In genomic region chr5:155923784-155924183, GRCh38 we compare ENCODE assay signal across 8 cellular contexts.
"Had no signal": no experiment of that assay in that cellular context is flagged by ENCODE, and none has a peak within 500 bp of the region (broad histone marks: within the 10 kb centered on the region; RNA-seq: fewer than 3 reads in every experiment).

No MANE protein-coding gene starts in this region.

- H3K4me3 ChIP-seq: GM23248 had no signal

- H3K36me3 Mint-ChIP-seq: IgD-negative memory B cell had no signal

- H3K4me3 Mint-ChIP-seq: H9, IgD-negative memory B cell had no signal

- H3K4me1 Mint-ChIP-seq: IgD-negative memory B cell had no signal

- H2AFZ ChIP-seq: GM23248 had no signal

- H3K27ac ChIP-seq: GM23248 had no signal

- FAIRE-seq: H1, H54, HTR-8/SVneo had no signal

- H3K27ac Mint-ChIP-seq: H9, IgD-negative memory B cell had no signal

- H3K9me3 Mint-ChIP-seq: H9, IgD-negative memory B cell had no signal

- DNase-seq: GM23248, H9, HCEC 1CT, KBM-7 had no signal

- H3K9ac ChIP-seq: GM23248 had no signal
